25 cellular contexts compared by ENCODE assay signal in the genomic region with DNA sequence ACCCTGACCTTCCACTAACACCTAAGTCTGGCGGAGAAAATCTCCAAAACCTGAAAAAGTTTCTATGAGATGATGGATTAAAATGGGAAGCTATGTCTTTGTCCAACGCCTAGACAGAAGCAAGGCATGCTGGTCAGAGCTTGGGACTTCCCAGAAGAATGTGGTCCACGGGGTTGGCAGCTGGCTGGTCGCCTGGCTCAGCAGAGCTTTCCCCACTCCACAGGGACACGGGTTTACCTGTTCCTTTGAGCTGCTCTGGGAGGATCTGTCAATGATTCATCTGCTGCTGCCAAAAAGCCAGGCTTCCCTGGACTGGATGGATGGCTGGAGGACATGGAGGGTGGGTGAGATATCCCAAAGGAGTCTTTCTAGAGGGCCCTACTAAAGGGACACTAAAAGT.
"Had no signal": no experiment of that assay in that cellular context is flagged by ENCODE, and none has a peak within 500 bp of the region (broad histone marks: within the 10 kb centered on the region; RNA-seq: fewer than 3 reads in every experiment).

No MANE protein-coding gene starts in this region.

- H3K36me3 ChIP-seq: cardiac muscle cell, Peyer's patch, SJSA1 had no signal

- H3K9ac ChIP-seq: SK-N-SH had no signal

- H3K9me3 ChIP-seq: Peyer's patch, SJSA1, SK-N-SH had no signal

- H3K27ac ChIP-seq: cardiac muscle cell, Peyer's patch, SJSA1 had no signal

- DNase-seq: activated CD4-positive, alpha-beta T cell treated with anti-CD3 and anti-CD28 coated beads for 36 hours; activated CD4-positive, alpha-beta T cell treated with anti-CD3 and anti-CD28 coated beads, Interleukin-2, amount 10 ng/mL, durations not matched to agents 7 days and 5 days; activated CD4-positive, alpha-beta T cell treated with anti-CD3 and anti-CD28 coated beads, Interleukin-2, amount 50 U/mL, for 48 hours; activated CD8-positive, alpha-beta T cell treated with anti-CD3 and anti-CD28 coated beads, Interleukin-2, amount 10 ng/mL, durations not matched to agents 7 days and 5 days; activated effector memory CD4-positive, alpha-beta T cell treated with anti-CD3 and anti-CD28 coated beads, Interleukin-2, amount 50 U/mL, for 16 hours; activated naive CD4-positive, alpha-beta T cell; activated naive CD4-positive, alpha-beta T cell treated with anti-CD3 and anti-CD28 coated beads, Interleukin-2, amount 50 U/mL, for 16 hours; activated naive CD8-positive, alpha-beta T cell treated with anti-CD3 and anti-CD28 coated beads for 36 hours; activated T-cell treated with anti-CD3 and anti-CD28 coated beads, Interleukin-2, amount 50 U/mL, for 24 hours; amniotic stem cell; aorta; NCI-H1105; NCI-H1417 treated with DMSO at 0.1 percent for 48 hours; NCI-H187 treated with DMSO at 0.1 percent for 48 hours; NCI-H2081 treated with DMSO at 0.1 percent for 48 hours; NCI-H345; NCI-H524 treated with DMSO at 0.1 percent for 48 hours; Peyer's patch; RPMI8226; SHP77 treated with DMSO at 0.1 percent for 48 hours; SK-N-SH had no signal

- H3K27me3 ChIP-seq: cardiac muscle cell, Peyer's patch, SJSA1 had no signal

- H3K4me3 ChIP-seq: cardiac muscle cell, K562, Peyer's patch, SJSA1 had no signal

- H3K4me1 ChIP-seq: SJSA1 had no signal

- H3K4me2 ChIP-seq: SK-N-SH had no signal

- ATAC-seq: activated CD4-positive, alpha-beta T cell treated with anti-CD3 and anti-CD28 coated beads for 36 hours; activated CD4-positive, CD25-positive, alpha-beta regulatory T cell treated with anti-CD3 and anti-CD28 coated beads, Interleukin-2, amount 50 U/mL, for 24 hours; activated CD8-positive, alpha-beta T cell treated with anti-CD3 and anti-CD28 coated beads, Interleukin-2, amount 10 ng/mL, durations not matched to agents 7 days and 5 days had no signal
